In the genomic region with DNA sequence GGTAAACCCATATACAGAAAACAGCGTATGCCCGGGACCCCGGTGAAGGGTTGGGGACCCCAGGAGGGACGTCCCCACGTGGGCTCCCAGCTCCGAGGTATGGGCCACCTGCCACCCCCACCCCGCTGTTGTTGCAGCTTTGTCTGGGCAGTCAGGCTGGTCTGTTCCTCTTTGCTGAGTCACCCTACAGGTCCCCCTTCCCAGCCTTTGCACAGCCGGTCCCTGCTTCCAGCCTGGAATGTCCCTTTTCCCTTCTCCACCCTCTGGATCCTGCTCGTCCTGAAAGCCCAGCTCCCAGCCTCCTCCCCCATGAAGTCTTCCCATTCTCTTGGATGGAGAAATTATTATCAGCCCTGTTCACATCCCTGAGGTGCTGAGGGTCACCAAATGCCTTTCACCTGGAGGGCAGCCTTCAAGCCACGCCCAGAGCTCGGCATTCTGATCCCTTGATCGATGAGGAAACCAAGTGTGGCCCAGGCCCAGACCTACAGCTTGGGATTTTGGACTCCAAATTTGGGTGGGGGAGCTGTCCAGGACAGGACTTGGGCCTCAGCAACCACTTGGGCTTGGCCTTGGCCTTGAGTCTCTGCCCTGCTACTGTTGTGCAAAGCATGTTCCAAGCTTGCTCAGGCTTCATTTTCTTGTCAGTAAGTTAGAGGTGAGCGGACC, we compare ENCODE assay signal across 2 cellular contexts.
TF ChIP-seq lines count a peak whose summit lies in the region.

No MANE protein-coding gene starts in this region.

TF ChIP-seq in A549, 52 proteins besides CTCF, POLR2A, EP300 and RAD21:
- no peak for TF ChIP-seq CBX2 (IDR thresholded peaks at IDR 0.05; ENCODE audit: borderline replicate concordance, low read depth)
- TF ChIP-seq MAFK (IDR thresholded peaks at IDR 0.05; ENCODE audit: partially characterized antibody): peak; percentile 84
- no peak for TF ChIP-seq FOSL2 (IDR thresholded peaks at IDR 0.05)
- TF ChIP-seq FOSL2 (CRISPR knock-in tag; IDR thresholded peaks at IDR 0.05): no peak
- no peak; the same call in 1 of the 2 replicates for TF ChIP-seq NFE2L2 (conservative IDR thresholded peaks at IDR 0.05; ENCODE audit: low read length)
- TF ChIP-seq JUN (IDR thresholded peaks at IDR 0.05): 0 out of 5 replicates have a peak, but pooled peaks of 1 of the 2 experiments have one; percentile 20
- no peak for TF ChIP-seq SREBF2 (IDR thresholded peaks at IDR 0.05)
- no peak for TF ChIP-seq GATA3 (IDR thresholded peaks at IDR 0.05; ENCODE audit: borderline replicate concordance)
- peak; percentile 61 for TF ChIP-seq ZFP36 (IDR thresholded peaks at IDR 0.05; ENCODE audit: borderline replicate concordance, partially characterized antibody)

TF ChIP-seq in IMR-90, 13 proteins besides CTCF, POLR2A, EP300 and RAD21:
- no peak for TF ChIP-seq MAFK (IDR thresholded peaks at IDR 0.05; ENCODE audit: low read depth, low read length)
- peak; percentile 19 for TF ChIP-seq NFE2L2 (IDR thresholded peaks at IDR 0.05; ENCODE audit: low read depth, low read length)
